In genomic region chr7:26704036-26704435, GRCh38 we compare ENCODE assay signal across 30 cellular contexts.
"Had no signal": no experiment of that assay in that cellular context is flagged by ENCODE, and none has a peak within 500 bp of the region (broad histone marks: within the 10 kb centered on the region; RNA-seq: fewer than 3 reads in every experiment).

No MANE protein-coding gene starts in this region.

- H3K4me1 Mint-ChIP-seq: immature natural killer cell; naive thymus-derived CD4-positive, alpha-beta T cell had no signal

- H3K27ac ChIP-seq: left lung, lower lobe of right lung, ovary, right atrium auricular region, skin epidermis, stomach, suprapubic skin, thoracic aorta, tibial artery, uterus had no signal

- H3K9me3 Mint-ChIP-seq: immature natural killer cell; naive thymus-derived CD4-positive, alpha-beta T cell; natural killer cell treated with Interleukin-12 subunit alpha and Interleukin-12 subunit beta and Interleukin-15 and Interleukin-18, amount 100 ng/mL, for 72 hours; neural crest cell; stimulated activated naive B cell treated with anti-CD40 and anti-IgM and Interleukin-4, amounts not matched to agents 10 μg/mL and 1 μg/mL and 100 μg/mL, for 72 hours had no signal

- H3K4me3 Mint-ChIP-seq: immature natural killer cell; naive thymus-derived CD4-positive, alpha-beta T cell; natural killer cell treated with Interleukin-12 subunit alpha and Interleukin-12 subunit beta and Interleukin-15 and Interleukin-18, amount 100 ng/mL, for 72 hours; neural crest cell; stimulated activated naive B cell treated with anti-CD40 and anti-IgM and Interleukin-4, amounts not matched to agents 10 μg/mL and 1 μg/mL and 100 μg/mL, for 72 hours had no signal

- H3K9me3 ChIP-seq: left lung, lower lobe of right lung, mucosa of descending colon, ovary, right atrium auricular region, stomach, suprapubic skin, thoracic aorta, tibial artery, uterus had no signal

- ATAC-seq: left colon; left lung; lower lobe of right lung; mucosa of descending colon; naive thymus-derived CD4-positive, alpha-beta T cell; natural killer cell treated with Interleukin-12 subunit alpha and Interleukin-12 subunit beta and Interleukin-15 and Interleukin-18, amount 100 ng/mL, for 72 hours; stimulated activated naive B cell treated with anti-CD40 and anti-IgM and Interleukin-4, amounts not matched to agents 10 μg/mL and 1 μg/mL and 100 μg/mL, for 72 hours; stimulated activated naive CD8-positive, alpha-beta T cell treated with anti-CD3 and anti-CD28 coated beads, Interleukin-15, Interleukin-2, amounts not matched to agents 100 U/mL and 50 U/mL, for 24 hours had no signal

- H3K27ac Mint-ChIP-seq: immature natural killer cell; naive thymus-derived CD4-positive, alpha-beta T cell; natural killer cell treated with Interleukin-12 subunit alpha and Interleukin-12 subunit beta and Interleukin-15 and Interleukin-18, amount 100 ng/mL, for 72 hours; progenitor cell of endocrine pancreas; stimulated activated naive B cell treated with anti-CD40 and anti-IgM and Interleukin-4, amounts not matched to agents 10 μg/mL and 1 μg/mL and 100 μg/mL, for 72 hours had no signal

- H3K36me3 Mint-ChIP-seq: naive thymus-derived CD4-positive, alpha-beta T cell; natural killer cell treated with Interleukin-12 subunit alpha and Interleukin-12 subunit beta and Interleukin-15 and Interleukin-18, amount 100 ng/mL, for 72 hours had no signal

- DNase-seq: hypothalamus; immature natural killer cell; kidney; left colon; left lung; lower lobe of right lung; mammary epithelial cell; mesendoderm; midbrain; mucosa of descending colon; naive thymus-derived CD4-positive, alpha-beta T cell; nucleus accumbens; ovary; stimulated activated CD4-positive, alpha-beta T cell treated with anti-CD3 and anti-CD28 coated beads, Interleukin-12 subunit alpha, Interleukin-12 subunit beta, amount 100 ng/mL, for 4 hours; stimulated activated CD4-positive, alpha-beta T cell treated with anti-CD3 and anti-CD28 coated beads, Interleukin-15, amount 100 ng/mL, for 24 hours; stimulated activated CD4-positive, alpha-beta T cell treated with anti-CD3 and anti-CD28 coated beads, Interleukin-2, amount 100 ng/mL, for 24 hours; stimulated activated CD4-positive, alpha-beta T cell treated with anti-CD3 and anti-CD28 coated beads, Interleukin-4, amount 100 ng/mL, for 1 hour; stimulated activated naive B cell treated with anti-CD40 and anti-IgM and Interleukin-4, amounts not matched to agents 10 μg/mL and 1 μg/mL and 100 μg/mL, for 72 hours; stimulated activated naive CD8-positive, alpha-beta T cell treated with anti-CD3 and anti-CD28 coated beads, Interleukin-15, Interleukin-2, amounts not matched to agents 100 U/mL and 50 U/mL, for 24 hours; stomach; tibial artery; trophoblast cell; uterus had no signal

- H3K4me1 ChIP-seq: left lung, right atrium auricular region, uterus had no signal

- H3K4me3 ChIP-seq: left lung, lower lobe of right lung, mucosa of descending colon, ovary, right atrium auricular region, skin epidermis, stomach, suprapubic skin, thoracic aorta, tibial artery, uterus had no signal

- H3K27me3 ChIP-seq: left lung, ovary, right atrium auricular region, stomach, suprapubic skin, tibial artery, uterus had no signal

- H3K36me3 ChIP-seq: left lung, lower lobe of right lung, ovary, right atrium auricular region, stomach, suprapubic skin, thoracic aorta, tibial artery, uterus had no signal

- H3K27me3 Mint-ChIP-seq: natural killer cell treated with Interleukin-12 subunit alpha and Interleukin-12 subunit beta and Interleukin-15 and Interleukin-18, amount 100 ng/mL, for 72 hours; progenitor cell of endocrine pancreas; stimulated activated naive B cell treated with anti-CD40 and anti-IgM and Interleukin-4, amounts not matched to agents 10 μg/mL and 1 μg/mL and 100 μg/mL, for 72 hours had no signal
